ENCODE assay signal across 25 cellular contexts in the genomic region with DNA sequence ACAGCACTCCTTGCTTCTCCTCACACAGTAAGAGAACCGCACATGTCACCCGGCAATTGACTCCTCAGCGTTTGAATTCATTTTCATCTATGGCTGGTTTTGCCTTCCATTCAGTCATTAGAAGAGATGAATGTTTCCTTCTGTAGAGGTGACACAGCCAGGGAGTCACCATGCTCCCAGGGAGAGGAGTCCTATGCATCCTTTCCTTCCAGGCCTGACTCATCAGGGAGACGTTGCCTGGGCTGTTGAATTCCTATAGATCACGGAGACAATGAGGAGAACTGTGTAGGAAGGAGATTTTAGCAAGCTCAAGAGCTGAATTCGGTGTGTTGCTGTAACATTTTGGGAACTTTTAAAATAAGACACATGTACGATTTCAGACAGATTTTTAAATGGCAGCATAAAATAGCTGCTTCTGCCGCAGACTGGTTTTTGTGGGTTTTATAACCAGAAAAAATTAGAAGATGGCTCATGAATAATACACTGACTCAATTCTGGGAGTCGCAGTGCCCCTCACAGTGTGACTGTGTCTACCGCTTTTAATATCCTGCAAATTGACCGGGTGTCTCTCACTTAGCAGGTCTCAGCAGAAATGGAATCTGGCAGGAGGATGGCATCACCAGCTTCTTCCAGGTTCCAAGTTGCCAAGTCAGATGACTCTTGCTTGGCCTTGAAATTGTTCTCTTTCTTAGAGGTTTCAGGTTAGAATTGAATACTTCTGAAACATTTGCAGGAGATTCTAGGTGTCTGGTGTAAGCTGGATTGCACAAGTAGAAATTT. TPM values are rescaled to one million over a fixed set of nuclear protein-coding genes. Genes with fewer than 3 reads are reported as not detected.
DNase-seq lines count a peak whose midpoint lies in the region; ATAC-seq, FAIRE-seq and TF ChIP-seq lines count a peak whose summit lies in the region.
"Had no signal": no experiment of that assay in that cellular context is flagged by ENCODE, and none has a peak within 500 bp of the region (broad histone marks: within the 10 kb centered on the region; RNA-seq: fewer than 3 reads in every experiment).

No MANE protein-coding gene starts in this region.

- no peak overlapping the region for H2AK5ac ChIP-seq in neuronal stem cell (ENCODE audit: low read depth, low read length)

- H2BK12ac ChIP-seq in neuronal stem cell (ENCODE audit: low read length): no peak overlapping the region

- H2AFZ ChIP-seq in neuronal stem cell (ENCODE audit: low read length): peak overlapping the region; percentile 53

- ATAC-seq in GM19455 (IDR thresholded peaks at IDR 0.05; ENCODE audit: unreplicated experiment) (no peak), GM18498 (IDR thresholded peaks at IDR 0.05; ENCODE audit: unreplicated experiment) (no peak)
- ATAC-seq: activated T-cell treated with anti-CD3 and anti-CD28 coated beads, Interleukin-2, amount 50 U/mL, for 72 hours had no signal

- H3K4ac ChIP-seq in neuronal stem cell (ENCODE audit: low read length): no peak overlapping the region

- no CpG with 5 or more reads among the region's 11 CpGs for WGBS in neuronal stem cell (ENCODE audit: extremely low coverage in 2 of 2, insufficient read length in 2 of 2, insufficient replicate concordance in 1 of 2), 2 donors

- no peak overlapping the region for H4K91ac ChIP-seq in neuronal stem cell (ENCODE audit: low read depth, low read length, poor library complexity)

- no peak overlapping the region for H3K9ac ChIP-seq in neuronal stem cell (ENCODE audit: low read depth, low read length, poor library complexity)

- H3K4me2 ChIP-seq in neuronal stem cell (ENCODE audit: insufficient read depth, low read length, poor library complexity, severe bottlenecking): no peak overlapping the region

- H3K4me1 ChIP-seq in neuronal stem cell (ENCODE audit: control insufficient read depth in 2 of 2, insufficient read depth in 1 of 2, low read depth in 1 of 2, low read length in 2 of 2): no peaks in the 10 kb centered on the region
- H3K4me1 ChIP-seq: colonic mucosa, right atrium auricular region, vagina had no signal

- H3K27ac ChIP-seq in dorsolateral prefrontal cortex: peak overlapping the region in 36 of 59 donors; percentile 12 to 83 (median 46)
- H3K27ac ChIP-seq in neuronal stem cell (replicated peaks; ENCODE audit: low read length): no peak overlapping the region
- H3K27ac ChIP-seq: colonic mucosa, right atrium auricular region, testis, vagina had no signal

- no peak overlapping the region for H3K18ac ChIP-seq in neuronal stem cell (ENCODE audit: low read length)

- no peaks in the 10 kb centered on the region for H3K9me3 ChIP-seq in neuronal stem cell (replicated peaks in 1 of 2; ENCODE audit: control insufficient read depth in 2 of 2, insufficient read depth in 1 of 2, low read depth in 1 of 2, low read length in 2 of 2)
- H3K9me3 ChIP-seq: colonic mucosa, right atrium auricular region, testis, vagina had no signal

- H2BK120ac ChIP-seq in neuronal stem cell (ENCODE audit: low read depth, low read length): no peak overlapping the region

- no peaks in the 10 kb centered on the region for H3K79me1 ChIP-seq in neuronal stem cell (ENCODE audit: low read depth, low read length)

- no peak overlapping the region for H3K14ac ChIP-seq in neuronal stem cell (ENCODE audit: low read length)

- DNase-seq in Daoy (ENCODE audit: low read depth): peak; percentile 70
- peak; percentile 66 for DNase-seq in RCC 7860 (ENCODE audit: low spot score)
- DNase-seq in dorsolateral prefrontal cortex: peak in 4 of 10 donors; percentile 45 to 62 (median 52)
- DNase-seq in neuronal stem cell (ENCODE audit: low spot score): no peak
- no peak for DNase-seq in HuH-7 (ENCODE audit: low spot score)
- no peak for DNase-seq in posterior vena cava (ENCODE audit: low spot score)
- DNase-seq: ACHN; activated CD4-positive, alpha-beta T cell treated with anti-CD3 and anti-CD28 coated beads for 1 hour; activated naive CD4-positive, alpha-beta T cell treated with anti-CD3 and anti-CD28 coated beads, Interleukin-2, amount 50 U/mL, for 16 hours; activated T-cell treated with anti-CD3 and anti-CD28 coated beads, Interleukin-2, amount 50 U/mL, for 72 hours; colonic mucosa; DMS 273 treated with DMSO at 0.1 percent for 48 hours; H7; immature natural killer cell; NCI-H1092; NCI-H2029 treated with DMSO at 0.1 percent for 48 hours; NCI-H446 treated with DMSO at 0.1 percent for 48 hours; SW 1271; testis had no signal

- no peak overlapping the region for H4K8ac ChIP-seq in neuronal stem cell (ENCODE audit: low read depth, low read length)

- H3K27me3 ChIP-seq in dorsolateral prefrontal cortex (peaks cover 0 to 2% (median 0%) of the 10 kb centered on the region in 45 donors), neuronal stem cell (ENCODE audit: control insufficient read depth in 3 of 3, insufficient read depth in 3 of 3, low read depth in 1 of 3, low read length in 3 of 3) (peaks cover 0 to 3% (median 0%) of the 10 kb centered on the region in 3 experiments)
- H3K27me3 ChIP-seq: colonic mucosa, right atrium auricular region, testis, vagina had no signal

- no peaks in the 10 kb centered on the region for H3K36me3 ChIP-seq in neuronal stem cell (replicated peaks in 1 of 2; ENCODE audit: control insufficient read depth in 2 of 2, insufficient read depth in 2 of 2, low read length in 2 of 2)
- H3K36me3 ChIP-seq: colonic mucosa, right atrium auricular region, vagina had no signal

- intact Hi-C loops in dorsolateral prefrontal cortex (cut with DNase I) (loop anchor here in 1 of 2 donors (5.0 kb wide), 1 partner anchor 52 kb away; no protein-coding TSS in a partner anchor), posterior vena cava (cut with DNase I) (no loop called here)

- H2BK15ac ChIP-seq in neuronal stem cell (ENCODE audit: low read length): no peak overlapping the region

- no peak for TF ChIP-seq CTCF in dorsolateral prefrontal cortex (IDR thresholded peaks at IDR 0.05 in 54 of 56, conservative IDR thresholded peaks at IDR 0.05 in 2 of 56; ENCODE audit: low read depth in 1 of 56, partially characterized antibody in 56 of 56)

- no peak overlapping the region for H2BK5ac ChIP-seq in neuronal stem cell (ENCODE audit: low read length)

- no peak overlapping the region for H3K23ac ChIP-seq in neuronal stem cell (ENCODE audit: low read depth, low read length, poor library complexity)

- peak; percentile 55 for FAIRE-seq in RCC 7860 (lab: Jason Lieb, UNC)
- FAIRE-seq: endometrium, GM12891 had no signal

- H3K4me3 ChIP-seq in dorsolateral prefrontal cortex (no peak overlapping the region), neuronal stem cell (ENCODE audit: low read length in 2 of 2) (no peak overlapping the region)
- H3K4me3 ChIP-seq: colonic mucosa, right atrium auricular region, testis, vagina had no signal

RNA-seq across cellular contexts. Expression of a gene that starts 44.5 kb away (rescaled TPM):
- 20.8 and 29.1 TPM in 2 replicates for total RNA-seq in Daoy (2014; rRNA removed; shearing (Covaris generic))
- total RNA-seq in dorsolateral prefrontal cortex (10 to 100 TPM in 6 of 120 experiments, 1 to 10 TPM in 114; 1.4 to 12.3 (median 6.0) TPM), posterior vena cava (10 to 100 TPM; 24.6 to 28.3 TPM)
- 3.4 TPM for polyA plus RNA-seq in neuronal stem cell (2013, experiment 1 of 2)
- 3.4 TPM for polyA plus RNA-seq in neuronal stem cell (2013, experiment 2 of 2)

Comparison
In these comparisons a context has a peak if more than half of its experiments do, and no peak if none do; other contexts are left out.
1. DNase-seq: peak in Daoy (single experiment) and RCC 7860 (single experiment); none in neuronal stem cell (single experiment), HuH-7 (single experiment) and posterior vena cava (single experiment).